ENCODE assay signal across 7 cellular contexts in the genomic region with DNA sequence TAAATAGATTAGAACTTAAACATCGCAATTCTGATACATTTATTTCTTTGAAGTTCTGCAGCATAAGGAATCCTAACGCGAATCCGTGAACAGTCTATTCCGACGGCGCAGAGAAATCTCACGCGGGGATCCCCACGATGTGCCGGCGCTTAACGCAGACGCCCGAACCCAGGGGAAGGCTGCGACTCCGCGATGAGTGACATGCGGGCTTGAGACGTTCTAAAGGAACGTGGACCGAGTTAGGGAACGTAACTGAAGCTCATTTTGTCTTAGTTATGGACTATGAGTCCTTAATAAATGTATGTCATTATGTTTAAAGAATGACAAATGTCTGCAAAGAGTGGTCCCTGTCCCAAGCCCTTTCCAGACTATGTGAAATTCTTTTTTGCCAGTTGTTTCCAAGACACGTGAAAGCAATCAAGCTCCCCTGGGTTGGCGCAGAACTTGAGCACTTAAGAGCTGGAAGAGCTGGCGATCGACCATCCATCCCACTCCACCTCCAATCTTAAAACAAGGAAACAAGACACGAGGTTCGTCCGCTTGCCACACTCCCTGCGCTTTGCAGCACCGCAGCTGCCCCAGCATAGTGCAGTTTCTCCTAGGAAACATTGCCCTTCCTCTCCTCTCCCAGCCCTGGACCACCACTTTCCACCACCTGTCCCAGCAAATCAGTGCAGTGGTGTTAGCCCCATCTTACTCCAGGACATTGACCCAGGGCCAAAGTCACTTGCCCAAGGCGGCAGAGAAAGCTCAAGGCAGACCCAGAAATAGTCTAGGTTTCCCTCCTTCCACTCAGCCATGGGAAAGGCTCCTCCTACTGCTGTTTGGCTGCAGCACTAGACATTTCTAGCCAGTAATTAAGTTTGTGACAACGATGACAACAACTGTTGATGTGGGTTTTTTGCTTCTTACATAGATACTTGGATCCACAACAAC. TPM values are rescaled to one million over a fixed set of nuclear protein-coding genes. Genes with fewer than 3 reads are reported as not detected.
DNase-seq lines count a peak whose midpoint lies in the region; ATAC-seq and TF ChIP-seq lines count a peak whose summit lies in the region.

No MANE protein-coding gene starts in this region.

- H3K4me1 Mint-ChIP-seq in osteocyte (ENCODE audit: unreplicated experiment) (peaks cover 30% of the 10 kb centered on the region), CD14-positive monocyte (no peaks in the 10 kb centered on the region)

- H3K27ac Mint-ChIP-seq in osteocyte (ENCODE audit: unreplicated experiment) (peak overlapping the region; percentile 53), CD14-positive monocyte (peak overlapping the region in 1 of 7 donors; percentile 20)

- H3K4me3 ChIP-seq in H7 (ENCODE audit: insufficient read depth, low read depth, low read length) = peak overlapping the region; percentile 67

- H3K27me3 ChIP-seq in H7 (ENCODE audit: control insufficient read depth, insufficient read depth, low read length) = peaks cover 11% of the 10 kb centered on the region

- TF ChIP-seq CTCF in osteocyte (IDR thresholded peaks at IDR 0.05) (peak; percentile 19), CD14-positive monocyte (IDR thresholded peaks at IDR 0.05) (no peak)

- no peaks in the 10 kb centered on the region for H3K9me3 Mint-ChIP-seq in osteocyte (ENCODE audit: unreplicated experiment)
- H3K9me3 Mint-ChIP-seq in CD14-positive monocyte = peaks cover 0 to 12% (median 4%) of the 10 kb centered on the region in 7 donors

- H3K27me3 Mint-ChIP-seq in osteocyte (ENCODE audit: unreplicated experiment) = peaks cover under 1% of the 10 kb centered on the region
- H3K27me3 Mint-ChIP-seq in CD14-positive monocyte (ENCODE audit: low read depth in 3 of 3) = peaks cover 53 to 72% (median 63%) of the 10 kb centered on the region in 3 donors

- H3K4me3 Mint-ChIP-seq in osteocyte (ENCODE audit: unreplicated experiment) = peak overlapping the region; percentile 85
- H3K4me3 Mint-ChIP-seq in CD14-positive monocyte = peak overlapping the region in 1 of 2 donors; percentile 84

- DNase-seq in H7 (peak; percentile 51), SK-N-DZ (ENCODE audit: low spot score) (peak; percentile 46), fibroblast of peridontal ligament (ENCODE audit: extremely low read depth) (peak; percentile 39), osteocyte (ENCODE audit: extremely low spot score, unreplicated experiment) (no peak), CD14-positive monocyte (ENCODE audit: low spot score) (no peak)

- intact Hi-C loops in CD14-positive monocyte (cut with micrococcal nuclease) = no loop called here

- H3K36me3 Mint-ChIP-seq in osteocyte (ENCODE audit: unreplicated experiment) (peaks cover 3% of the 10 kb centered on the region), CD14-positive monocyte (no peaks in the 10 kb centered on the region)

- ATAC-seq in HG03039 (IDR thresholded peaks at IDR 0.05; ENCODE audit: unreplicated experiment) = no peak
- ATAC-seq in GM19324 (IDR thresholded peaks at IDR 0.05; ENCODE audit: low FRiP score, unreplicated experiment) = no peak

- H3K36me3 ChIP-seq in H7 (replicated peaks; ENCODE audit: control insufficient read depth, insufficient read depth, low read length) = no peaks in the 10 kb centered on the region

RNA-seq across cellular contexts. Expression of gene PARD3, which starts 1.2 kb away (rescaled TPM):
- 51.1 and 62.8 TPM in 2 replicates for total RNA-seq in H7 (2014; rRNA removed; shearing (Covaris generic))
- 28.3 and 30.0 TPM in 2 replicates for polyA plus RNA-seq in SK-N-DZ (2014; cell fraction: cytosol; rRNA removed)
- 14.3 and 17.2 TPM in 2 replicates for polyA plus RNA-seq in SK-N-DZ (2014; cell fraction: nucleus; rRNA removed)
- total RNA-seq in osteocyte = 37.2 and 38.5 TPM in 2 replicates
- under 1 TPM in 1 of 2 donors, not detected in 1; 0.51 TPM for polyA plus RNA-seq in CD14-positive monocyte

Comparison
In these comparisons a context has a peak if more than half of its experiments do, and no peak if none do; other contexts are left out.
1. DNase-seq: peak in H7 (single experiment), SK-N-DZ (single experiment) and fibroblast of peridontal ligament (single experiment); none in osteocyte (single experiment) and CD14-positive monocyte (single experiment).